16 cellular contexts compared by ENCODE assay signal in the genomic region with DNA sequence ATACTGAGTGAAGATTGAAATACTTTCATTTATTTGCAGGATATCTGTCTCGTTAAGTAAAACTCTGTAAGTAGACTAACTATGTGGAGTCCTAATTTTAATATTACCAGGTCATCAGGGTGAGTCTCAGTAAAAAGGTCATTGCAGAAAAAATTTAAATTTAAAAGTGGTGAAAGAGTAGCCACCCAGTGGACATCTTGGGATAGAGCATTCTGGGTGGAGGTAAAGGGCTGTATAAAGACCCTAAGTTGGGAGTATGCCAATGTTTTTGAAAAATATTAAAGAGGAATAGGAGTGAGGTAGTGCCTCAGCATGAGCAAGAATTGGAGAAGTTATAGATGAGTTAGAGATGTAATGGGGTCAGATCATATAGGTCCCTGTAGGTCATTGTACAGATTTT.
DNase-seq lines count a peak whose midpoint lies in the region; ATAC-seq, FAIRE-seq and TF ChIP-seq lines count a peak whose summit lies in the region.
"Had no signal": no experiment of that assay in that cellular context is flagged by ENCODE, and none has a peak within 500 bp of the region (broad histone marks: within the 10 kb centered on the region; RNA-seq: fewer than 3 reads in every experiment).

No MANE protein-coding gene starts in this region.

- peak; percentile 0 for TF ChIP-seq CTCF in D721Med (IDR thresholded peaks at IDR 0.05; ENCODE audit: insufficient read depth, missing control alignments)
- peak; percentile 77 for TF ChIP-seq CTCF in HFFc6 (IDR thresholded peaks at IDR 0.05)
- peak; percentile 48 for TF ChIP-seq CTCF in astrocyte of the spinal cord (IDR thresholded peaks at IDR 0.05; ENCODE audit: low read depth, low read length)
- peak; percentile 36 for TF ChIP-seq CTCF in mesothelial cell of epicardium (IDR thresholded peaks at IDR 0.05; ENCODE audit: unreplicated experiment)

- no peak for FAIRE-seq in D721Med (lab: Jason Lieb, UNC)

- H3K27ac Mint-ChIP-seq in HFFc6 (no peak overlapping the region), mesothelial cell of epicardium (peak overlapping the region; percentile 30)
- H3K27ac Mint-ChIP-seq: naive thymus-derived CD4-positive, alpha-beta T cell had no signal

- ATAC-seq in GM18873 (IDR thresholded peaks at IDR 0.05; ENCODE audit: low FRiP score, unreplicated experiment) (no peak), GM18868 (IDR thresholded peaks at IDR 0.05; ENCODE audit: unreplicated experiment) (no peak)
- ATAC-seq: activated T-cell treated with anti-CD3 and anti-CD28 coated beads, Interleukin-2, amount 50 U/mL, for 4 hours; naive thymus-derived CD4-positive, alpha-beta T cell had no signal

- H3K36me3 Mint-ChIP-seq in HFFc6 (ENCODE audit: low read depth) = no peaks in the 10 kb centered on the region; the same call in 1 of the 2 replicates
- H3K36me3 Mint-ChIP-seq in mesothelial cell of epicardium = no peaks in the 10 kb centered on the region
- H3K36me3 Mint-ChIP-seq: naive thymus-derived CD4-positive, alpha-beta T cell had no signal

- DNase-seq in D721Med (ENCODE audit: insufficient read length, low spot score) (no peak), HFFc6 (no peak), astrocyte of the spinal cord (ENCODE audit: low read depth, low spot score) (no peak), mesothelial cell of epicardium (ENCODE audit: low spot score in 2 of 2, unreplicated experiment in 2 of 2) (no peak)
- DNase-seq in stimulated activated CD4-positive, alpha-beta T cell treated with anti-CD3 and anti-CD28 coated beads, Interleukin-4, amount 100 ng/mL, for 1 hour = no peak
- DNase-seq in effector CD8-positive, alpha-beta T cell (lab: John Stamatoyannopoulos, UW) = no peak
- DNase-seq: activated T-cell treated with anti-CD3 and anti-CD28 coated beads, Interleukin-2, amount 50 U/mL, for 4 hours; islet precursor cell; MV-4-11; naive thymus-derived CD4-positive, alpha-beta T cell; NCI-H510A; tibial artery had no signal

- no peak overlapping the region for H3K4me3 Mint-ChIP-seq in HFFc6
- no peak overlapping the region for H3K4me3 Mint-ChIP-seq in mesothelial cell of epicardium
- H3K4me3 Mint-ChIP-seq: activated T-cell treated with anti-CD3 and anti-CD28 coated beads, Interleukin-2, amount 50 U/mL, for 4 hours; naive thymus-derived CD4-positive, alpha-beta T cell had no signal

- H3K4me3 ChIP-seq in astrocyte of the spinal cord (ENCODE audit: low read depth, low read length) = no peak overlapping the region
- H3K4me3 ChIP-seq: esophagus muscularis mucosa, SJSA1, tibial artery had no signal

- H3K9me3 Mint-ChIP-seq in HFFc6 (no peaks in the 10 kb centered on the region), mesothelial cell of epicardium (no peaks in the 10 kb centered on the region)
- H3K9me3 Mint-ChIP-seq: activated T-cell treated with anti-CD3 and anti-CD28 coated beads, Interleukin-2, amount 50 U/mL, for 4 hours had no signal

- in situ Hi-C loops in astrocyte of the spinal cord (cut with HindIII; ENCODE audit: low sequenced_read_pairs) = no loop called here

- peaks cover 1% of the 10 kb centered on the region for H3K27me3 Mint-ChIP-seq in HFFc6 (ENCODE audit: insufficient read depth)
- no peaks in the 10 kb centered on the region for H3K27me3 Mint-ChIP-seq in mesothelial cell of epicardium (ENCODE audit: low read depth)

- H3K4me1 Mint-ChIP-seq in HFFc6 (ENCODE audit: low read depth) = peaks cover 42% of the 10 kb centered on the region
- peaks cover 22% of the 10 kb centered on the region for H3K4me1 Mint-ChIP-seq in mesothelial cell of epicardium
- H3K4me1 Mint-ChIP-seq: naive thymus-derived CD4-positive, alpha-beta T cell had no signal

Comparison
In these comparisons a context has a peak if more than half of its experiments do, and no peak if none do; other contexts are left out.
1. CTCF ChIP-seq: peak in every context shown above with its lines; median percentile 77 in HFFc6; 48 in astrocyte of the spinal cord; 36 in mesothelial cell of epicardium; 0 in D721Med.